8 cellular contexts compared by ENCODE assay signal in the genomic region with DNA sequence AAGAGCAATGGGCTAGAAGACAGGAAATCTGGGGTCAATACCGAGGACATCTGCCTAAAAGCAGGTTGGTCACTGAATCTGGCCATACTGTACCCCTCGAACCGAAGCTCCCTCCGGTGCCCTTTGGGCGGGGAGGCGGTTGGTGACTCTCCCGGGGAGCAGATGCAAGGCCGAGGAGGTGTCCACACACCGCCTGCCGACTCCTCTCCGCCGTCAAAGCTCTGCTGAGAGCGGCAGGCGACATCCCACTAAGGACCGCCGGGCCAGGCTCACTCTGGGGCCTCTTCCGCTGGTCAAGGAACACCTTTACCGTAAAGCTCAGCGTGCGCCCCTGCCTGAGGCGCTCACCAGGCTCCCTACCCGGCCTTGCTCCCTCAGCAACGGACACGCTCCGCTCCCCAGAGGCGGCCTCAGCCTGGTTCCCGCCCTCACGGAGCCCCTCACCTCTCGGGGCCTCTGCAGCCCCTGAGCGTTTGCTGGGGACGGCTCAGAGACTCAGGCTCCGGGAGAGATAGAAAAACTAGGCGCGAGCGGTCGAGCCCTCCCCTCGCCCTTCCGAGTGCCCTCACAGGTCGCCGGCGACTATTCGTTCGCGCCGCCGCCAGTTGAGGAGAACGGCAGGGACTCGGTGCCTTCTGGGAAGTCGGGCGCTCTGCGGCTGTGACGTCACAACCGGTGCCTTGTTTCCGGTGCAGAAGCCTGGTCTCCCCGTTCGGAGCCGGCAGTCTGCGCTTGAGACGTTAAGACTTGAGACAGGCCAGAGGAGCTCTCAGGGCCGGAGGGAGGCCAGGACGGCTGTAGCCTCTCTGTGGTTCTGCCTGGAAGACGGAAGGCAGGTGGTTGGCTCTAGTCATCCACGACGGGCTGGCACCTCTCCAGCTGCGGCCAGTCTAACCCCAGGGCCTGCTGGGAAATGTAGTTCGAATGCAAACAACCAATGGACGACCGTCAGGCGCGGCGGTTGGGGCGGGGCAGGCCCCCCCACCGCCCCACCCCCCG. TPM values are rescaled to one million over a fixed set of nuclear protein-coding genes. Genes with fewer than 3 reads are reported as not detected.
A peak's percentile ranks its signal among the peaks of the same experiment; 100 is the strongest.
DNase-seq lines count a peak whose midpoint lies in the region; ATAC-seq, FAIRE-seq and TF ChIP-seq lines count a peak whose summit lies in the region.

A gene with protein sequence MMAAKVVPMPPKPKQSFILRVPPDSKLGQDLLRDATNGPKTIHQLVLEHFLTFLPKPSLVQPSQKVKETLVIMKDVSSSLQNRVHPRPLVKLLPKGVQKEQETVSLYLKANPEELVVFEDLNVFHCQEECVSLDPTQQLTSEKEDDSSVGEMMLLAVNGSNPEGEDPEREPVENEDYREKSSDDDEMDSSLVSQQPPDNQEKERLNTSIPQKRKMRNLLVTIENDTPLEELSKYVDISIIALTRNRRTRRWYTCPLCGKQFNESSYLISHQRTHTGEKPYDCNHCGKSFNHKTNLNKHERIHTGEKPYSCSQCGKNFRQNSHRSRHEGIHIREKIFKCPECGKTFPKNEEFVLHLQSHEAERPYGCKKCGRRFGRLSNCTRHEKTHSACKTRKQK (minus strand): TSS at position 616 of the 999 bp plus-strand sequence. CDS start 1,403 bp downstream, outside the sequence.

- POLR2A ChIA-PET in activated CD4-positive, alpha-beta T cell treated with anti-CD3 and anti-CD28 coated beads for 36 hours (lab: Charles Lee), result interaction anchor here (0.6 kb wide), 1 partner anchor 153 kb away, joined by 9 read pairs; no protein-coding TSS in a partner anchor

- intact Hi-C loops in activated CD4-positive, alpha-beta T cell treated with anti-CD3 and anti-CD28 coated beads for 36 hours (cut with DNase I, micrococcal nuclease), result loop anchor here (1.0 to 2.0 kb wide), 12 partner anchors 20 to 376 kb away; a partner anchor contains a TSS

- H3K4me3 ChIP-seq in BE2C (ENCODE audit: low read depth, low read length), result peak within 1 kb of the TSS; percentile 96

- peaks cover 30% of the 10 kb centered on the region for H3K4me1 Mint-ChIP-seq in activated CD4-positive, alpha-beta T cell treated with anti-CD3 and anti-CD28 coated beads for 36 hours
- H3K4me1 Mint-ChIP-seq in chondrocyte (ENCODE audit: low read depth), result peaks cover 16% of the 10 kb centered on the region

- H3K36me3 Mint-ChIP-seq in activated CD4-positive, alpha-beta T cell treated with anti-CD3 and anti-CD28 coated beads for 36 hours (ENCODE audit: low read depth), result peaks cover 41% of the 10 kb centered on the region
- H3K36me3 Mint-ChIP-seq in chondrocyte (ENCODE audit: low read depth), result peaks cover 31% of the 10 kb centered on the region

- peak; percentile 84 for ATAC-seq in HG03442 (IDR thresholded peaks at IDR 0.05; ENCODE audit: unreplicated experiment)
- ATAC-seq in activated CD4-positive, alpha-beta T cell treated with anti-CD3 and anti-CD28 coated beads for 36 hours, result peak; percentile 94

- peak; percentile 99 for FAIRE-seq in GM19239 (lab: Jason Lieb, UNC)

- peaks cover 27% of the 10 kb centered on the region for H3K36me3 ChIP-seq in BE2C

- peaks cover 23% of the 10 kb centered on the region for H3K9me3 Mint-ChIP-seq in activated CD4-positive, alpha-beta T cell treated with anti-CD3 and anti-CD28 coated beads for 36 hours (ENCODE audit: low read depth)
- peaks cover 29% of the 10 kb centered on the region for H3K9me3 Mint-ChIP-seq in chondrocyte (ENCODE audit: low read depth)

- H3K9me3 ChIP-seq in BE2C, result no peaks in the 10 kb centered on the region

- TF ChIP-seq CTCF in BE2C (IDR thresholded peaks at IDR 0.05; ENCODE audit: low read depth, low read length) (no peak), chondrocyte (IDR thresholded peaks at IDR 0.05) (no peak)

- no peaks in the 10 kb centered on the region for H3K27me3 Mint-ChIP-seq in activated CD4-positive, alpha-beta T cell treated with anti-CD3 and anti-CD28 coated beads for 36 hours
- peaks cover under 1% of the 10 kb centered on the region for H3K27me3 Mint-ChIP-seq in chondrocyte (ENCODE audit: low read depth)

- CTCF ChIA-PET in activated CD4-positive, alpha-beta T cell treated with anti-CD3 and anti-CD28 coated beads for 36 hours (lab: Charles Lee), result interaction anchor here (0.7 to 1.1 kb wide), 4 partner anchors 63 to 618 kb away, joined by 3 read pairs; no protein-coding TSS in a partner anchor

- peak within 1 kb of the TSS; percentile 96 for H3K27ac Mint-ChIP-seq in activated CD4-positive, alpha-beta T cell treated with anti-CD3 and anti-CD28 coated beads for 36 hours
- H3K27ac Mint-ChIP-seq in chondrocyte (ENCODE audit: unreplicated experiment), result peak within 1 kb of the TSS; percentile 99

- H3K4me3 Mint-ChIP-seq in activated CD4-positive, alpha-beta T cell treated with anti-CD3 and anti-CD28 coated beads for 36 hours, result peak within 1 kb of the TSS; percentile 89
- peak within 1 kb of the TSS; percentile 93 for H3K4me3 Mint-ChIP-seq in chondrocyte (ENCODE audit: unreplicated experiment)

- H3K4me1 ChIP-seq in BE2C, result no peaks in the 10 kb centered on the region

- H3K27me3 ChIP-seq in BE2C, result peaks cover 17% of the 10 kb centered on the region

- DNase-seq in BE2C, result peak; percentile 95
- peak; percentile 99 for DNase-seq in GM19239 (ENCODE audit: insufficient read length, low spot score)
- peak; percentile 89 to 92 for DNase-seq in NCI-H524 (lab: John Stamatoyannopoulos, UW)
- peak; percentile 98 for DNase-seq in activated CD4-positive, alpha-beta T cell treated with anti-CD3 and anti-CD28 coated beads for 36 hours
- DNase-seq in chondrocyte (ENCODE audit: low spot score), result peak; percentile 98
- peak; percentile 90 for DNase-seq in kidney glomerular epithelial cell (lab: John Stamatoyannopoulos, UW)
- peak; percentile 91 to 92 for DNase-seq in stimulated activated CD4-positive, alpha-beta T cell treated with anti-CD3 and anti-CD28 coated beads, Interleukin-15, amount 100 ng/mL, for 48 hours (ENCODE audit: low read depth in 2 of 2)

RNA-seq across cellular contexts. Expression of the gene that starts here (rescaled TPM):
- 7.9 TPM for polyA plus RNA-seq in BE2C (2012; ENCODE audit: insufficient read depth, insufficient read length, low read depth)
- 1 to 10 TPM; 8.3 to 9.0 TPM for total RNA-seq in activated CD4-positive, alpha-beta T cell treated with anti-CD3 and anti-CD28 coated beads for 36 hours
- 6.6 to 7.8 TPM (median 7.6 TPM) in 3 replicates for total RNA-seq in chondrocyte

Comparison
In these comparisons a context has a peak if more than half of its experiments do, and no peak if none do; other contexts are left out.
1. Peak in every context shown above with its lines: DNase-seq, ATAC-seq and H3K4me3 ChIP-seq.